In the genomic region with DNA sequence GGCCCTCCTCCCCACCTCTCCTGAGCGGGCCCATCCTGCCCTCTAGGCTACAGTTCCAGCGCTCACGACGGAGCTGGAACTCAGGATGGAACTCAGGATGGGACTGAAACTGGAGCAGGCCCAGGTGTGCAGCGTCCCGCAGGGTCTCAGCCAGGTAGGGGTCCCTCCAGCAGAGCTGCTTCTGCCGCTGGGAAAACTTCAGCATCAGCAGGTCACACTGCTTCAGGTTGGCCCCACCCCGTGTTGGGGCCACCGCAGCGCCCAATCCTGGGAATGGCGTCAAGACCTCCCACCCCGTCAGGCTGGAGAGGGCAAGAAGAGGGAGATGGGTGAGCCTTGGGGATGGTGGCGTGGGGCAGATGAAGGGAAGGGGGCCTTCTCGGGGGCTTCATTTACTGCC, we compare ENCODE assay signal across 23 cellular contexts.
DNase-seq lines count a peak whose midpoint lies in the region; ATAC-seq, FAIRE-seq and TF ChIP-seq lines count a peak whose summit lies in the region.
"Had no signal": no experiment of that assay in that cellular context is flagged by ENCODE, and none has a peak within 500 bp of the region (broad histone marks: within the 10 kb centered on the region; RNA-seq: fewer than 3 reads in every experiment).

No MANE protein-coding gene starts in this region.

- peaks cover 2% of the 10 kb centered on the region for H3K23me2 ChIP-seq in H1 (ENCODE audit: low read depth, low read length)

- no peak overlapping the region for H3K9ac ChIP-seq in H1 (replicated peaks in 1 of 4; ENCODE audit: extremely low read depth in 1 of 4, low read depth in 3 of 4, low read length in 3 of 4)
- H3K9ac ChIP-seq in trophoblast cell (ENCODE audit: low read length): no peak overlapping the region
- H3K9ac ChIP-seq: BLaER1, GM23248 had no signal

- H3K4me1 Mint-ChIP-seq in type B pancreatic cell (ENCODE audit: unreplicated experiment): peaks cover 4% of the 10 kb centered on the region

- no peak overlapping the region for H4K91ac ChIP-seq in H1 (replicated peaks; ENCODE audit: insufficient read length, low read length)
- H4K91ac ChIP-seq in trophoblast cell (ENCODE audit: low read depth, low read length): no peak overlapping the region

- H2BK12ac ChIP-seq in H1 (ENCODE audit: low read depth, low read length) (0 out of 2 replicates have a peak overlapping the region, but pooled peaks have one; percentile 9), trophoblast cell (ENCODE audit: low read length) (peak overlapping the region; percentile 82)

- TF ChIP-seq RAD21 in H1 (IDR thresholded peaks at IDR 0.05 in 1 of 2, conservative IDR thresholded peaks at IDR 0.05 in 1 of 2; ENCODE audit: low read depth in 2 of 2, low read length in 2 of 2): no peak

- H3K4ac ChIP-seq in H1 (replicated peaks; ENCODE audit: insufficient read length, low read depth, low read length): no peak overlapping the region
- no peak overlapping the region for H3K4ac ChIP-seq in trophoblast cell (ENCODE audit: low read depth, low read length)

- POLR2A ChIA-PET in H1 (lab: Charles Lee; ENCODE audit: partially characterized antibody): interaction anchor here (0.9 kb wide), 1 partner anchor 63 kb away, joined by 3 read pairs; a partner anchor contains a TSS

- H3K27me3 ChIP-seq in left ventricle myocardium inferior (ENCODE audit: low read depth): peaks cover 48% of the 10 kb centered on the region
- no peaks in the 10 kb centered on the region for H3K27me3 ChIP-seq in H1 (replicated peaks in 1 of 4; ENCODE audit: control insufficient read depth in 3 of 4, extremely low read depth in 1 of 4, insufficient read depth in 3 of 4, low read length in 3 of 4)
- H3K27me3 ChIP-seq in trophoblast cell (ENCODE audit: insufficient read depth, low read length): no peaks in the 10 kb centered on the region
- peaks cover 0 to 54% (median 18%) of the 10 kb centered on the region in 4 donors for H3K27me3 ChIP-seq in esophagus muscularis mucosa

- H3K27ac ChIP-seq in left ventricle myocardium inferior (replicated peaks): no peak overlapping the region
- no peak overlapping the region for H3K27ac ChIP-seq in H1 (ENCODE audit: low read depth, low read length)
- no peak overlapping the region for H3K27ac ChIP-seq in trophoblast cell (ENCODE audit: low read depth, low read length)
- H3K27ac ChIP-seq in esophagus muscularis mucosa (replicated peaks in 1 of 4): no peak overlapping the region
- H3K27ac ChIP-seq: 22Rv1, BLaER1, C4-2B, GM23248 had no signal

- H4K20me1 ChIP-seq in H1 (replicated peaks in 1 of 2; ENCODE audit: control insufficient read depth in 1 of 2, insufficient read depth in 2 of 2, low read length in 2 of 2): no peaks in the 10 kb centered on the region
- H4K20me1 ChIP-seq: BLaER1 had no signal

- H3K9me3 ChIP-seq in left ventricle myocardium inferior (replicated peaks) (peaks cover 7% of the 10 kb centered on the region), H1 (ENCODE audit: insufficient read depth in 2 of 2, low read depth in 1 of 2, low read length in 1 of 2) (peaks cover 0 to 3% of the 10 kb centered on the region in 2 experiments; a peak in 1 of 4 replicates), trophoblast cell (ENCODE audit: insufficient read depth, low read depth, low read length) (peaks cover 1% of the 10 kb centered on the region), esophagus muscularis mucosa (peaks cover 0 to 6% (median 0%) of the 10 kb centered on the region in 4 donors)
- H3K9me3 ChIP-seq: HAP-1 had no signal

- no peak for TF ChIP-seq CTCF in left ventricle myocardium inferior (IDR thresholded peaks at IDR 0.05; ENCODE audit: borderline replicate concordance)
- no peak for TF ChIP-seq CTCF in H1 (IDR thresholded peaks at IDR 0.05; ENCODE audit: control extremely low read depth in 1 of 3, insufficient read depth in 1 of 3, low read depth in 1 of 3, low read length in 3 of 3)
- TF ChIP-seq CTCF in type B pancreatic cell (conservative IDR thresholded peaks at IDR 0.05): no peak
- no peak for TF ChIP-seq CTCF in esophagus muscularis mucosa (IDR thresholded peaks at IDR 0.05)

- H3K79me1 ChIP-seq in H1 (ENCODE audit: low read depth, low read length) (no peaks in the 10 kb centered on the region), trophoblast cell (ENCODE audit: low read length) (peaks cover 4% of the 10 kb centered on the region)

- H3K56ac ChIP-seq in H1 (replicated peaks; ENCODE audit: insufficient read length, low read depth, low read length): no peak overlapping the region

- intact Hi-C loops in cardiac septum (cut with DNase I): loop anchor here (10.0 kb wide), 1 partner anchor 362 kb away; a partner anchor contains a TSS
- intact Hi-C loops in left ventricle myocardium inferior (cut with micrococcal nuclease): no loop called here
- intact Hi-C loops in esophagus muscularis mucosa (cut with DNase I): loop anchor here (10.0 kb wide), 1 partner anchor 452 kb away; a partner anchor contains a TSS

- H3K36me3 ChIP-seq in left ventricle myocardium inferior: no peaks in the 10 kb centered on the region
- no peaks in the 10 kb centered on the region for H3K36me3 ChIP-seq in H1 (ENCODE audit: control insufficient read depth in 2 of 4, insufficient read depth in 4 of 4, low read length in 3 of 4)
- H3K36me3 ChIP-seq in trophoblast cell (ENCODE audit: control insufficient read depth in 1 of 2, insufficient read depth in 2 of 2, low read length in 2 of 2): no peaks in the 10 kb centered on the region
- H3K36me3 ChIP-seq in esophagus muscularis mucosa: no peaks in the 10 kb centered on the region
- H3K36me3 ChIP-seq: BLaER1, HAP-1 had no signal

- H3K4me2 ChIP-seq in H1 (ENCODE audit: insufficient read depth in 1 of 2, low read depth in 2 of 2, low read length in 2 of 2) (no peak overlapping the region), trophoblast cell (ENCODE audit: low read length) (no peak overlapping the region)
- H3K4me2 ChIP-seq: BLaER1 had no signal

- WGBS in H1 (ENCODE audit: extremely low coverage in 1 of 2, insufficient coverage in 1 of 2, insufficient read length in 1 of 2, insufficient replicate concordance in 2 of 2, low coverage in 1 of 2, low lambda C conversion rate in 2 of 2, missing lambda C conversion rate in 1 of 2), 2 experiments: 92% methylated on average over 10 of the region's 14 CpGs; no CpG with 5 or more reads in 1 of the 2 experiments
- WGBS in trophoblast cell (ENCODE audit: extremely low coverage, insufficient coverage, insufficient read length): no CpG with 5 or more reads among the region's 14 CpGs
- WGBS in esophagus muscularis mucosa: no CpG with 5 or more reads among the region's 14 CpGs

- H2AFZ ChIP-seq in H1 (ENCODE audit: low read length) (no peak overlapping the region), trophoblast cell (ENCODE audit: insufficient read depth, low read length, poor library complexity) (no peak overlapping the region)
- H2AFZ ChIP-seq: GM23248 had no signal

- no peak overlapping the region for H3K23ac ChIP-seq in H1 (ENCODE audit: insufficient read length)
- no peak overlapping the region for H3K23ac ChIP-seq in trophoblast cell (ENCODE audit: low read length)

- no peak overlapping the region for H3K27ac Mint-ChIP-seq in type B pancreatic cell
- H3K27ac Mint-ChIP-seq: B cell; CD4-positive, alpha-beta T cell; CD8-positive, alpha-beta memory T cell; HFFc6 had no signal

- H3K36me3 Mint-ChIP-seq in type B pancreatic cell: no peaks in the 10 kb centered on the region

- FAIRE-seq in H1 (lab: Jason Lieb, UNC): no peak
- FAIRE-seq: A204.1, GM12891, GM18507 had no signal

- H3K4me3 ChIP-seq in left ventricle myocardium inferior (no peak overlapping the region), H1 (ENCODE audit: extremely low read depth in 1 of 4, insufficient read depth in 2 of 4, low read depth in 3 of 4, low read length in 4 of 4) (no peak overlapping the region), trophoblast cell (ENCODE audit: low read depth, low read length) (no peak overlapping the region), esophagus muscularis mucosa (no peak overlapping the region)
- H3K4me3 ChIP-seq: BLaER1, GM23248, HAP-1 had no signal

- H3K4me3 Mint-ChIP-seq in type B pancreatic cell: no peak overlapping the region
- H3K4me3 Mint-ChIP-seq: B cell; CD4-positive, alpha-beta T cell; CD8-positive, alpha-beta memory T cell; HFFc6 had no signal

- H4K5ac ChIP-seq in H1 (ENCODE audit: insufficient read length, low read depth, low read length): no peak overlapping the region

- H3K9me3 Mint-ChIP-seq in type B pancreatic cell: peaks cover 4% of the 10 kb centered on the region
- H3K9me3 Mint-ChIP-seq: CD4-positive, alpha-beta T cell; HFFc6 had no signal

- H2BK20ac ChIP-seq in H1 (ENCODE audit: low read length): no peak overlapping the region

- H3K4me1 ChIP-seq in left ventricle myocardium inferior: peaks cover 7% of the 10 kb centered on the region
- H3K4me1 ChIP-seq in H1 (replicated peaks in 1 of 4; ENCODE audit: control insufficient read depth in 3 of 4, insufficient read depth in 4 of 4, low read length in 3 of 4): no peaks in the 10 kb centered on the region
- H3K4me1 ChIP-seq in trophoblast cell (ENCODE audit: control insufficient read depth in 1 of 2, insufficient read depth in 2 of 2, low read length in 2 of 2): peaks cover 2 to 9% of the 10 kb centered on the region in 2 experiments
- peaks cover 6 to 8% (median 7%) of the 10 kb centered on the region in 4 donors for H3K4me1 ChIP-seq in esophagus muscularis mucosa
- H3K4me1 ChIP-seq: HAP-1 had no signal

- no peak overlapping the region for H3K18ac ChIP-seq in H1 (ENCODE audit: extremely low read depth, low read length)
- no peak overlapping the region for H3K18ac ChIP-seq in trophoblast cell (ENCODE audit: low read length)

- no peak overlapping the region for H4K12ac ChIP-seq in trophoblast cell (ENCODE audit: low read depth, low read length)

- H4K8ac ChIP-seq in H1 (ENCODE audit: extremely low read depth, insufficient read depth, low read length) (0 out of 2 replicates have a peak overlapping the region, but pooled peaks have one; percentile 7), trophoblast cell (ENCODE audit: low read depth, low read length) (no peak overlapping the region)

- no peak overlapping the region for H2BK15ac ChIP-seq in H1 (ENCODE audit: low read length)

- no peak overlapping the region for H2BK5ac ChIP-seq in H1 (ENCODE audit: low read depth, low read length)
- H2BK5ac ChIP-seq in trophoblast cell (ENCODE audit: low read depth, low read length, poor library complexity): no peak overlapping the region

- no peak overlapping the region for H2BK120ac ChIP-seq in H1 (replicated peaks; ENCODE audit: low read depth, low read length)
- no peak overlapping the region for H2BK120ac ChIP-seq in trophoblast cell (ENCODE audit: insufficient read depth, low read length, poor library complexity)

- H3K27me3 Mint-ChIP-seq in type B pancreatic cell: peaks cover 4% of the 10 kb centered on the region

- H3K79me2 ChIP-seq in H1 (ENCODE audit: control insufficient read depth in 1 of 2, insufficient read depth in 2 of 2, low read length in 2 of 2) (no peaks in the 10 kb centered on the region), trophoblast cell (ENCODE audit: control insufficient read depth, insufficient read depth, low read length, poor library complexity) (no peaks in the 10 kb centered on the region)

- no peak overlapping the region for H2AK5ac ChIP-seq in H1 (ENCODE audit: low read depth, low read length)
- peak overlapping the region; percentile 71 for H2AK5ac ChIP-seq in trophoblast cell (ENCODE audit: low read length)

- ATAC-seq in GM21576 (IDR thresholded peaks at IDR 0.05; ENCODE audit: unreplicated experiment): no peak

- TF ChIP-seq EP300 in H1 (IDR thresholded peaks at IDR 0.05; ENCODE audit: borderline replicate concordance in 1 of 2, low read depth in 2 of 2, low read length in 2 of 2): no peak
- no peak for TF ChIP-seq EP300 in esophagus muscularis mucosa (IDR thresholded peaks at IDR 0.05)

- no peak overlapping the region for H3K14ac ChIP-seq in H1 (ENCODE audit: insufficient read length)
- H3K14ac ChIP-seq in trophoblast cell (ENCODE audit: low read length): no peak overlapping the region

- TF ChIP-seq POLR2A in H1 (IDR thresholded peaks at IDR 0.05; ENCODE audit: control extremely low read depth in 1 of 2, low read depth in 2 of 2, low read length in 2 of 2): no peak
- no peak for TF ChIP-seq POLR2A in esophagus muscularis mucosa (IDR thresholded peaks at IDR 0.05; ENCODE audit: low read depth)

- CTCF ChIA-PET in H1 (lab: Charles Lee; ENCODE audit: partially characterized antibody): interaction anchor here (0.9 to 2.8 kb wide), 3 partner anchors 9 to 27 kb away, joined by 3 to 7 read pairs (median 6); no protein-coding TSS in a partner anchor

- DNase-seq in cardiac septum (ENCODE audit: low spot score): peak; percentile 57
- DNase-seq in left ventricle myocardium inferior: no peak
- no peak for DNase-seq in H1 (ENCODE audit: low read depth in 1 of 2, low spot score in 2 of 2)
- no peak for DNase-seq in trophoblast cell
- DNase-seq in type B pancreatic cell (ENCODE audit: extremely low spot score, unreplicated experiment): no peak
- no peak for DNase-seq in esophagus muscularis mucosa (ENCODE audit: extremely low spot score)
- DNase-seq: Calu3; CD4-positive, alpha-beta T cell; CD8-positive, alpha-beta memory T cell; DMS53; DMS79 treated with DMSO at 0.1 percent for 48 hours; GF-D8; GM23248; HFFc6 had no signal
